ENCODE assay signal across 29 cellular contexts in genomic region chr1:17404820-17405219, GRCh38. TPM values are rescaled to one million over a fixed set of nuclear protein-coding genes. Genes with fewer than 3 reads are reported as not detected.
A peak's percentile ranks its signal among the peaks of the same experiment; 100 is the strongest.
DNase-seq lines count a peak whose midpoint lies in the region; ATAC-seq, FAIRE-seq and TF ChIP-seq lines count a peak whose summit lies in the region.
"Had no signal": no experiment of that assay in that cellular context is flagged by ENCODE, and none has a peak within 500 bp of the region (broad histone marks: within the 10 kb centered on the region; RNA-seq: fewer than 3 reads in every experiment).

No MANE protein-coding gene starts in this region.

- no peaks in the 10 kb centered on the region for H3K27me3 Mint-ChIP-seq in activated naive CD8-positive, alpha-beta T cell treated with anti-CD3 and anti-CD28 coated beads for 36 hours
- no peaks in the 10 kb centered on the region for H3K27me3 Mint-ChIP-seq in activated naive CD8-positive, alpha-beta T cell treated with anti-CD3 and anti-CD28 coated beads, Interleukin-2, amount 50 U/mL, for 24 hours
- H3K27me3 Mint-ChIP-seq: B cell had no signal

- TF ChIP-seq EP300 in GM12878 (IDR thresholded peaks at IDR 0.05; ENCODE audit: borderline replicate concordance in 1 of 2, control insufficient read depth in 1 of 2, low read depth in 2 of 2, low read length in 2 of 2) = no peak

- no peak for DNase-seq in activated naive CD8-positive, alpha-beta T cell treated with anti-CD3 and anti-CD28 coated beads for 36 hours
- DNase-seq in activated naive CD8-positive, alpha-beta T cell treated with anti-CD3 and anti-CD28 coated beads, Interleukin-2, amount 50 U/mL, for 24 hours = no peak
- DNase-seq in GM12878 (ENCODE audit: low read depth, low spot score) (no peak), osteoblast (ENCODE audit: insufficient read length, low spot score, missing footprints) (peak; percentile 84), foreskin keratinocyte (no peak)
- DNase-seq in activated CD4-positive, CD25-positive, alpha-beta regulatory T cell treated with anti-CD3 and anti-CD28 coated beads, Interleukin-2, amount 50 U/mL, for 72 hours = no peak
- DNase-seq: DMS79, HFFc6, KBM-7, NCI-H1105 treated with DMSO at 0.1 percent for 48 hours, NCI-H1694, NCI-H2081 treated with DMSO at 0.1 percent for 48 hours, NCI-H446 treated with DMSO at 0.1 percent for 48 hours, NCI-H526 treated with DMSO at 0.1 percent for 48 hours, PC-3, SHP77 treated with DMSO at 0.1 percent for 48 hours, SW 1271 had no signal

- H3K4me1 Mint-ChIP-seq in activated naive CD8-positive, alpha-beta T cell treated with anti-CD3 and anti-CD28 coated beads for 36 hours = no peaks in the 10 kb centered on the region
- no peaks in the 10 kb centered on the region for H3K4me1 Mint-ChIP-seq in activated naive CD8-positive, alpha-beta T cell treated with anti-CD3 and anti-CD28 coated beads, Interleukin-2, amount 50 U/mL, for 24 hours
- H3K4me1 Mint-ChIP-seq: B cell had no signal

- POLR2A ChIA-PET in HEK293 (lab: Yijun Ruan, JAX) = no interaction called here
- POLR2A ChIA-PET in GM12878 (lab: Charles Lee) = no interaction called here

- peaks cover 13% of the 10 kb centered on the region for H3K36me3 Mint-ChIP-seq in activated naive CD8-positive, alpha-beta T cell treated with anti-CD3 and anti-CD28 coated beads for 36 hours
- H3K36me3 Mint-ChIP-seq in activated naive CD8-positive, alpha-beta T cell treated with anti-CD3 and anti-CD28 coated beads, Interleukin-2, amount 50 U/mL, for 24 hours (ENCODE audit: low read depth) = peaks cover 23% of the 10 kb centered on the region

- no peaks in the 10 kb centered on the region for H3K79me2 ChIP-seq in GM12878 (ENCODE audit: control insufficient read depth, insufficient read depth, low read length)
- no peaks in the 10 kb centered on the region for H3K79me2 ChIP-seq in osteoblast (ENCODE audit: insufficient read depth, low read length)

- peak overlapping the region; percentile 3 for H3K27ac Mint-ChIP-seq in activated naive CD8-positive, alpha-beta T cell treated with anti-CD3 and anti-CD28 coated beads for 36 hours
- no peak overlapping the region for H3K27ac Mint-ChIP-seq in activated naive CD8-positive, alpha-beta T cell treated with anti-CD3 and anti-CD28 coated beads, Interleukin-2, amount 50 U/mL, for 24 hours
- H3K27ac Mint-ChIP-seq: B cell, HFFc6 had no signal

- intact Hi-C loops in GM12878 (cut with micrococcal nuclease; ENCODE audit: unreplicated experiment) = no loop called here

- SMC1A ChIA-PET in GM12878 (lab: Charles Lee; ENCODE audit: uncharacterized antibody, unreplicated experiment) = no interaction called here

- H3K36me3 ChIP-seq in HEK293 (ENCODE audit: control insufficient read depth in 2 of 2, insufficient read depth in 1 of 2, low read length in 2 of 2) (peaks cover 0 to 41% of the 10 kb centered on the region in 2 experiments; a peak in 1 of 3 replicates), GM12878 (ENCODE audit: control insufficient read depth in 2 of 2, insufficient read depth in 2 of 2, low read length in 1 of 2) (peaks cover 13% of the 10 kb centered on the region in 2 experiments; a peak in 3 of 4 replicates), osteoblast (ENCODE audit: insufficient read depth, low read length) (peaks cover 22% of the 10 kb centered on the region)

- TF ChIP-seq CTCF in HEK293 (tag by site-specific recombination; IDR thresholded peaks at IDR 0.05) = no peak
- TF ChIP-seq CTCF in GM12878 (IDR thresholded peaks at IDR 0.05 in 2 of 3, conservative IDR thresholded peaks at IDR 0.05 in 1 of 3; ENCODE audit: control insufficient read depth in 2 of 3, extremely low read depth in 1 of 3, insufficient read depth in 1 of 3, low read depth in 3 of 3, low read length in 3 of 3) = no peak
- TF ChIP-seq CTCF in osteoblast (IDR thresholded peaks at IDR 0.05; ENCODE audit: extremely low read depth, low read depth, low read length) = no peak
- TF ChIP-seq CTCF in foreskin keratinocyte (conservative IDR thresholded peaks at IDR 0.05) = no peak

- H3K4me2 ChIP-seq in GM12878 (ENCODE audit: control insufficient read depth, insufficient read depth) (no peak overlapping the region), osteoblast (ENCODE audit: insufficient read depth, low read length) (no peak overlapping the region)
- H3K4me2 ChIP-seq: A549 had no signal

- 44% methylated on average over 6 of the region's 6 CpGs for WGBS in GM12878 (ENCODE audit: insufficient coverage, insufficient replicate concordance, low lambda C conversion rate, missing lambda C conversion rate)

- H3K27ac ChIP-seq in HEK293 (ENCODE audit: extremely low read depth, low read depth, low read length) (no peak overlapping the region), GM12878 (ENCODE audit: control insufficient read depth, insufficient read depth) (no peak overlapping the region), osteoblast (ENCODE audit: low read depth, low read length) (no peak overlapping the region), foreskin keratinocyte (no peak overlapping the region)
- H3K27ac ChIP-seq: HL-60, SK-N-MC had no signal

- H3K4me1 ChIP-seq in HEK293 (ENCODE audit: control insufficient read depth, insufficient read depth, low read length) (no peaks in the 10 kb centered on the region), GM12878 (ENCODE audit: control insufficient read depth, insufficient read depth, low read length) (no peaks in the 10 kb centered on the region), osteoblast (ENCODE audit: insufficient read depth, low read length) (no peaks in the 10 kb centered on the region), foreskin keratinocyte (peaks cover 8% of the 10 kb centered on the region)
- H3K4me1 ChIP-seq: A549 had no signal

- no peak overlapping the region for H3K4me3 Mint-ChIP-seq in activated naive CD8-positive, alpha-beta T cell treated with anti-CD3 and anti-CD28 coated beads for 36 hours
- H3K4me3 Mint-ChIP-seq in activated naive CD8-positive, alpha-beta T cell treated with anti-CD3 and anti-CD28 coated beads, Interleukin-2, amount 50 U/mL, for 24 hours = no peak overlapping the region
- H3K4me3 Mint-ChIP-seq: B cell, CD14-positive monocyte, HFFc6 had no signal

- H3K9ac ChIP-seq in GM12878 (ENCODE audit: control insufficient read depth, insufficient read depth, low read length) = no peak overlapping the region

- H3K4me3 ChIP-seq in HEK293 (ENCODE audit: low read depth, low read length) (no peak overlapping the region), GM12878 (no peak overlapping the region), osteoblast (ENCODE audit: insufficient read depth, low read length) (no peak overlapping the region)
- H3K4me3 ChIP-seq: A549, SK-N-MC had no signal

- CTCF ChIA-PET in HEK293 (lab: Yijun Ruan, JAX) (interaction anchor here (1.0 to 2.2 kb wide), 4 partner anchors 16 to 343 kb away, joined by 3 to 8 read pairs (median 4); no protein-coding TSS in a partner anchor), GM12878 (lab: Yijun Ruan, JAX) (interaction anchor here (0.6 to 1.5 kb wide), 2 partner anchors 160 to 343 kb away, joined by 3 read pairs; no protein-coding TSS in a partner anchor)

- BruUV-seq in GM12878 (replicated peaks; lab: Mats Ljungman, UMichigan) = no TSS peak

- H2AFZ ChIP-seq in GM12878 (ENCODE audit: control insufficient read depth, low read depth, low read length) = no peak overlapping the region
- H2AFZ ChIP-seq in osteoblast (ENCODE audit: low read length) = no peak overlapping the region

- no peaks in the 10 kb centered on the region for H3K9me3 Mint-ChIP-seq in activated naive CD8-positive, alpha-beta T cell treated with anti-CD3 and anti-CD28 coated beads for 36 hours
- no peaks in the 10 kb centered on the region for H3K9me3 Mint-ChIP-seq in activated naive CD8-positive, alpha-beta T cell treated with anti-CD3 and anti-CD28 coated beads, Interleukin-2, amount 50 U/mL, for 24 hours
- H3K9me3 Mint-ChIP-seq: CD14-positive monocyte, HFFc6 had no signal

- no peak for ATAC-seq in activated naive CD8-positive, alpha-beta T cell treated with anti-CD3 and anti-CD28 coated beads, Interleukin-2, amount 50 U/mL, for 24 hours
- ATAC-seq in GM12878 (no peak), foreskin keratinocyte (no peak), GM18858 (IDR thresholded peaks at IDR 0.05; ENCODE audit: unreplicated experiment) (no peak)
- ATAC-seq: A549, HepG2, PC-3 had no signal

- FAIRE-seq in GM12878 (lab: Jason Lieb, UNC) = no peak
- FAIRE-seq: A549, D721Med, HepG2 had no signal

- 0 out of 2 replicates have a peak, but pooled peaks have one; percentile 19 for TF ChIP-seq POLR2A in GM12878 (IDR thresholded peaks at IDR 0.05; ENCODE audit: low read depth, low read length)

- no peaks in the 10 kb centered on the region for H3K27me3 ChIP-seq in GM12878 (replicated peaks in 1 of 2; ENCODE audit: control insufficient read depth in 2 of 2, insufficient read depth in 2 of 2, low read length in 1 of 2)
- no peaks in the 10 kb centered on the region for H3K27me3 ChIP-seq in osteoblast (ENCODE audit: insufficient read depth, low read length)
- no peaks in the 10 kb centered on the region for H3K27me3 ChIP-seq in foreskin keratinocyte

- RAD21 ChIA-PET in GM12878 (lab: Charles Lee; ENCODE audit: unreplicated experiment) = no interaction called here

- TF ChIP-seq RAD21 in GM12878 (IDR thresholded peaks at IDR 0.05; ENCODE audit: insufficient read depth, low read depth, low read length) = no peak

- H3K9me3 ChIP-seq in HEK293 (ENCODE audit: control insufficient read depth, insufficient read depth, low read depth, low read length) (no peaks in the 10 kb centered on the region), GM12878 (replicated peaks; ENCODE audit: control insufficient read depth, insufficient read depth, low read length) (no peaks in the 10 kb centered on the region), osteoblast (ENCODE audit: low read depth, low read length) (no peaks in the 10 kb centered on the region)
- H3K9me3 ChIP-seq: A549 had no signal

- in situ Hi-C loops in GM12878 (cut with MboI) = no loop called here

- H4K20me1 ChIP-seq in GM12878 (ENCODE audit: control insufficient read depth, insufficient read depth) (no peaks in the 10 kb centered on the region; the same call in 1 of the 2 replicates), osteoblast (ENCODE audit: insufficient read depth, low read length) (peaks cover 10% of the 10 kb centered on the region)

RNA-seq across cellular contexts. Expression of gene PADI6, which starts 32.8 kb away (rescaled TPM):
- not detected for total RNA-seq in activated naive CD8-positive, alpha-beta T cell treated with anti-CD3 and anti-CD28 coated beads for 36 hours
- not detected in 2 replicates for total RNA-seq in GM12878 (2013; cell fraction: nucleolus; rRNA removed)
- total RNA-seq in GM12878 (2014; rRNA removed) (not detected in 2 replicates), GM12878 (2014; rRNA removed; fragmentation: Illumina TruSeq; extraction: Trizol) (not detected in 2 replicates), GM12878 (2021) (not detected in 2 replicates), osteoblast (not detected in 2 replicates), foreskin keratinocyte (not detected in 2 replicates)
- not detected for polyA plus RNA-seq in GM12878 (2011; ENCODE audit: low read depth)
- polyA plus RNA-seq in GM12878 (2011; rRNA removed) (not detected in 2 replicates), GM12878 (2014; fragmentation: Illumina TruSeq; extraction: Trizol) (not detected in 2 replicates), GM12878 (2014; fragmentation: Nextera tagmentation; extraction: Ambion mirVana) (not detected), GM12878 (2014; rRNA removed) (not detected in 2 replicates), GM12878 (2016; fragmentation: Nextera tagmentation; extraction: Ambion mirVana) (not detected), foreskin keratinocyte (not detected in 2 replicates)
- polyA plus RNA-seq in GM12878 (2011; cell fraction: cytosol; rRNA removed) = not detected in 2 replicates
- not detected in 2 replicates for polyA plus RNA-seq in GM12878 (2011; cell fraction: nucleus; rRNA removed)
- not detected in 2 replicates for polyA plus RNA-seq in GM12878 (2012)
- polyA minus RNA-seq in GM12878 (2011; rRNA and poly(A)+ RNA removed) = not detected in 2 replicates
- polyA minus RNA-seq in GM12878 (2011; cell fraction: cytosol; rRNA and poly(A)+ RNA removed) = not detected in 2 replicates
- polyA minus RNA-seq in GM12878 (2011; cell fraction: nucleus; rRNA and poly(A)+ RNA removed) = not detected in 2 replicates
- total RNA-seq: B cell, H4, HepG2, HFFc6, HT-29, PC-3, RPMI7951 had no signal
- polyA plus RNA-seq: A549, HepG2 had no signal

RNA-seq across cellular contexts. Expression of gene RCC2, which starts 34.7 kb away (rescaled TPM):
- 100 to 1,000 TPM; 192 to 196 TPM for total RNA-seq in activated naive CD8-positive, alpha-beta T cell treated with anti-CD3 and anti-CD28 coated beads for 36 hours
- total RNA-seq in GM12878 (2013; cell fraction: nucleolus; rRNA removed) = 45.7 and 57.1 TPM in 2 replicates
- total RNA-seq in GM12878 (2014; rRNA removed) (62.9 and 77.6 TPM in 2 replicates), GM12878 (2014; rRNA removed; fragmentation: Illumina TruSeq; extraction: Trizol) (85.1 and 93.4 TPM in 2 replicates), GM12878 (2021) (176 TPM in 2 replicates), osteoblast (61.9 and 71.3 TPM in 2 replicates), foreskin keratinocyte (115 and 118 TPM in 2 replicates)
- polyA plus RNA-seq in GM12878 (2011; ENCODE audit: low read depth) = 27.0 TPM
- polyA plus RNA-seq in GM12878 (2011; rRNA removed) (34.4 and 60.5 TPM in 2 replicates), GM12878 (2014; fragmentation: Illumina TruSeq; extraction: Trizol) (88.3 and 128 TPM in 2 replicates), GM12878 (2014; fragmentation: Nextera tagmentation; extraction: Ambion mirVana) (100 to 1,000 TPM in 1 of 2 experiments, 10 to 100 TPM in 1; 38.3 to 124 TPM), GM12878 (2014; rRNA removed) (99.6 and 118 TPM in 2 replicates), GM12878 (2016; fragmentation: Nextera tagmentation; extraction: Ambion mirVana) (10 to 100 TPM; 10.7 to 32.2 TPM), foreskin keratinocyte (75.1 and 78.4 TPM in 2 replicates)
- 91.5 and 94.4 TPM in 2 replicates for polyA plus RNA-seq in GM12878 (2011; cell fraction: cytosol; rRNA removed)
- polyA plus RNA-seq in GM12878 (2011; cell fraction: nucleus; rRNA removed) = 108 and 135 TPM in 2 replicates
- polyA plus RNA-seq in GM12878 (2012) = 56.0 and 64.4 TPM in 2 replicates
- polyA minus RNA-seq in GM12878 (2011; rRNA and poly(A)+ RNA removed) = 65.9 and 81.3 TPM in 2 replicates
- 63.7 and 66.3 TPM in 2 replicates for polyA minus RNA-seq in GM12878 (2011; cell fraction: cytosol; rRNA and poly(A)+ RNA removed)
- 17.0 and 35.5 TPM in 2 replicates for polyA minus RNA-seq in GM12878 (2011; cell fraction: nucleus; rRNA and poly(A)+ RNA removed)
